23 cellular contexts compared by ENCODE assay signal in genomic region chr13:29840585-29840984, GRCh38. TPM values are rescaled to one million over a fixed set of nuclear protein-coding genes. Genes with fewer than 3 reads are reported as not detected.
DNase-seq lines count a peak whose midpoint lies in the region; ATAC-seq and TF ChIP-seq lines count a peak whose summit lies in the region.
"Had no signal": no experiment of that assay in that cellular context is flagged by ENCODE, and none has a peak within 500 bp of the region (broad histone marks: within the 10 kb centered on the region; RNA-seq: fewer than 3 reads in every experiment).

No MANE protein-coding gene starts in this region.

- peaks cover 61 to 89% (median 70%) of the 10 kb centered on the region in 4 donors for H3K4me1 Mint-ChIP-seq in CD4-positive, CD25-positive, alpha-beta regulatory T cell
- H3K4me1 Mint-ChIP-seq in chondrocyte (ENCODE audit: low read depth): peaks cover 71% of the 10 kb centered on the region

- H3K27ac ChIP-seq in CD4-positive, CD25-positive, alpha-beta regulatory T cell (ENCODE audit: insufficient read depth, low read length, poor library complexity, severe bottlenecking): no peak overlapping the region
- H3K27ac ChIP-seq in HUES48 (ENCODE audit: low read depth, low read length) (peak overlapping the region; percentile 88), osteoblast (ENCODE audit: low read depth, low read length) (no peak overlapping the region), upper lobe of left lung (no peak overlapping the region), SJCRH30 (no peak overlapping the region), OCI-LY7 (ENCODE audit: low read depth, low read length, poor library complexity, severe bottlenecking) (no peak overlapping the region)
- H3K27ac ChIP-seq: C4-2B had no signal

- 85 to 93% methylated on average over 3 of the region's 3 CpGs for WGBS in upper lobe of left lung, 2 donors

- H3K4me3 Mint-ChIP-seq in CD4-positive, CD25-positive, alpha-beta regulatory T cell: peak overlapping the region; percentile 33 to 76 (median 42)
- H3K4me3 Mint-ChIP-seq in chondrocyte (ENCODE audit: unreplicated experiment): no peak overlapping the region

- H3K9me3 Mint-ChIP-seq in CD4-positive, CD25-positive, alpha-beta regulatory T cell: peaks cover 0 to 1% (median 0%) of the 10 kb centered on the region in 7 donors
- H3K9me3 Mint-ChIP-seq in chondrocyte (ENCODE audit: low read depth): no peaks in the 10 kb centered on the region
- H3K9me3 Mint-ChIP-seq: T-cell had no signal

- H3K79me2 ChIP-seq in osteoblast (ENCODE audit: insufficient read depth, low read length) (peaks cover 95% of the 10 kb centered on the region), OCI-LY7 (ENCODE audit: insufficient read depth, low read depth, low read length) (no peaks in the 10 kb centered on the region)

- H3K9ac ChIP-seq in HUES48 (ENCODE audit: low read depth, low read length): no peak overlapping the region
- H3K9ac ChIP-seq: SK-N-SH had no signal

- no peaks in the 10 kb centered on the region for H3K9me3 ChIP-seq in CD4-positive, CD25-positive, alpha-beta regulatory T cell (ENCODE audit: control insufficient read depth in 2 of 2, low read length in 2 of 2)
- H3K9me3 ChIP-seq in HUES48 (ENCODE audit: control insufficient read depth, insufficient read depth, low read length) (no peaks in the 10 kb centered on the region), osteoblast (ENCODE audit: low read depth, low read length) (no peaks in the 10 kb centered on the region), upper lobe of left lung (no peaks in the 10 kb centered on the region), SJCRH30 (replicated peaks) (no peaks in the 10 kb centered on the region), OCI-LY7 (ENCODE audit: low read length) (no peaks in the 10 kb centered on the region)
- H3K9me3 ChIP-seq: SK-N-SH had no signal

- peaks cover 76% of the 10 kb centered on the region for H3K4me1 ChIP-seq in CD4-positive, CD25-positive, alpha-beta regulatory T cell (ENCODE audit: control insufficient read depth, insufficient read depth, low read length, poor library complexity, severe bottlenecking)
- H3K4me1 ChIP-seq in HUES48 (ENCODE audit: control insufficient read depth, insufficient read depth, low read length) (peaks cover 63% of the 10 kb centered on the region), osteoblast (ENCODE audit: insufficient read depth, low read length) (peaks cover 24% of the 10 kb centered on the region), upper lobe of left lung (peaks cover 2 to 18% (median 11%) of the 10 kb centered on the region in 4 donors), SJCRH30 (peaks cover 14% of the 10 kb centered on the region), OCI-LY7 (ENCODE audit: insufficient read depth, low read length, poor library complexity, severe bottlenecking) (no peaks in the 10 kb centered on the region)

- TF ChIP-seq CTCF in chondrocyte (IDR thresholded peaks at IDR 0.05) (no peak), osteoblast (IDR thresholded peaks at IDR 0.05; ENCODE audit: extremely low read depth, low read depth, low read length) (no peak), upper lobe of left lung (IDR thresholded peaks at IDR 0.05) (no peak), OCI-LY7 (conservative IDR thresholded peaks at IDR 0.05; ENCODE audit: low read length) (no peak)

- no peak overlapping the region for H2AFZ ChIP-seq in osteoblast (ENCODE audit: low read length)
- H2AFZ ChIP-seq in OCI-LY7 (ENCODE audit: low read length): no peak overlapping the region

- no TSS peak for BruUV-seq in OCI-LY7 (replicated peaks; lab: Mats Ljungman, UMichigan)

- DNase-seq in CD4-positive, CD25-positive, alpha-beta regulatory T cell: no peak
- DNase-seq in chondrocyte (ENCODE audit: low spot score) (no peak), osteoblast (ENCODE audit: insufficient read length, low spot score, missing footprints) (peak; percentile 23), upper lobe of left lung (no peak), SJCRH30 (no peak), OCI-LY7 (ENCODE audit: low spot score) (no peak)
- DNase-seq: 8988T, DMS53, GF-D8, KBM-7, NCI-H1092, NCI-H1436, NCI-H187 treated with DMSO at 0.1 percent for 48 hours, NCI-H2107, NCI-H446 treated with DMSO at 0.1 percent for 48 hours, NCI-H526 treated with DMSO at 0.1 percent for 48 hours, PC-3, SHP77, SK-N-SH, T-cell had no signal

- H3K27me3 ChIP-seq in CD4-positive, CD25-positive, alpha-beta regulatory T cell (ENCODE audit: control insufficient read depth, insufficient read depth, low read length): no peaks in the 10 kb centered on the region
- H3K27me3 ChIP-seq in HUES48 (ENCODE audit: control insufficient read depth, insufficient read depth, low read length) (no peaks in the 10 kb centered on the region), osteoblast (ENCODE audit: insufficient read depth, low read length) (no peaks in the 10 kb centered on the region), upper lobe of left lung (no peaks in the 10 kb centered on the region), SJCRH30 (no peaks in the 10 kb centered on the region)

- intact Hi-C loops in OCI-LY7 (cut with micrococcal nuclease; ENCODE audit: unreplicated experiment): loop anchor here (10.0 kb wide), 1 partner anchor 346 kb away; no protein-coding TSS in a partner anchor

- no peak overlapping the region for H3K27ac Mint-ChIP-seq in CD4-positive, CD25-positive, alpha-beta regulatory T cell
- H3K27ac Mint-ChIP-seq in chondrocyte (ENCODE audit: unreplicated experiment): peak overlapping the region; percentile 9
- H3K27ac Mint-ChIP-seq: T-cell had no signal

- CTCF ChIA-PET in OCI-LY7 (lab: Charles Lee; ENCODE audit: unreplicated experiment): no interaction called here

- H3K9me2 ChIP-seq in OCI-LY7 (ENCODE audit: insufficient read depth, low read length): no peaks in the 10 kb centered on the region
- H3K9me2 ChIP-seq: SK-N-SH had no signal

- ATAC-seq in CD4-positive, CD25-positive, alpha-beta regulatory T cell (ENCODE audit: low read depth in 2 of 2): no peak
- ATAC-seq in upper lobe of left lung (ENCODE audit: low FRiP score in 2 of 2) (no peak), HG03354 (IDR thresholded peaks at IDR 0.05; ENCODE audit: poor library complexity, severe bottlenecking, unreplicated experiment) (no peak)
- ATAC-seq: PC-3 had no signal

- no peak for TF ChIP-seq POLR2A in upper lobe of left lung (IDR thresholded peaks at IDR 0.05)

- H3K27me3 Mint-ChIP-seq in CD4-positive, CD25-positive, alpha-beta regulatory T cell: no peaks in the 10 kb centered on the region
- H3K27me3 Mint-ChIP-seq in chondrocyte (ENCODE audit: low read depth): no peaks in the 10 kb centered on the region
- H3K27me3 Mint-ChIP-seq: T-cell had no signal

- peak overlapping the region; percentile 15 for H3K4me3 ChIP-seq in CD4-positive, CD25-positive, alpha-beta regulatory T cell (ENCODE audit: low read depth, low read length)
- H3K4me3 ChIP-seq in HUES48 (ENCODE audit: low read depth, low read length): peak overlapping the region; percentile 20; the same call in 1 of the 2 replicates
- H3K4me3 ChIP-seq in osteoblast (ENCODE audit: insufficient read depth, low read length): no peak overlapping the region
- H3K4me3 ChIP-seq in upper lobe of left lung: no peak overlapping the region
- no peak overlapping the region for H3K4me3 ChIP-seq in SJCRH30
- H3K4me3 ChIP-seq in OCI-LY7 (ENCODE audit: low read depth, low read length, poor library complexity, severe bottlenecking): no peak overlapping the region

- H3K36me3 Mint-ChIP-seq in CD4-positive, CD25-positive, alpha-beta regulatory T cell: no peaks in the 10 kb centered on the region
- H3K36me3 Mint-ChIP-seq in chondrocyte (ENCODE audit: low read depth): no peaks in the 10 kb centered on the region
- H3K36me3 Mint-ChIP-seq: T-cell had no signal

- H4K20me1 ChIP-seq in osteoblast (ENCODE audit: insufficient read depth, low read length) (peaks cover 31% of the 10 kb centered on the region), OCI-LY7 (ENCODE audit: insufficient read depth, low read length) (peaks cover 13% of the 10 kb centered on the region)

- no peak for TF ChIP-seq EP300 in upper lobe of left lung (IDR thresholded peaks at IDR 0.05)

- POLR2A ChIA-PET in OCI-LY7 (lab: Charles Lee): interaction anchor here (0.6 to 2.0 kb wide), 3 partner anchors 23 to 743 kb away, joined by 3 to 4 read pairs (median 3); no protein-coding TSS in a partner anchor

- H3K36me3 ChIP-seq in CD4-positive, CD25-positive, alpha-beta regulatory T cell (ENCODE audit: control insufficient read depth, insufficient read depth, low read length): no peaks in the 10 kb centered on the region
- no peaks in the 10 kb centered on the region for H3K36me3 ChIP-seq in HUES48 (ENCODE audit: control insufficient read depth, insufficient read depth, low read length)
- no peaks in the 10 kb centered on the region for H3K36me3 ChIP-seq in osteoblast (ENCODE audit: insufficient read depth, low read length)
- H3K36me3 ChIP-seq in upper lobe of left lung: no peaks in the 10 kb centered on the region
- H3K36me3 ChIP-seq in SJCRH30: no peaks in the 10 kb centered on the region
- H3K36me3 ChIP-seq in OCI-LY7 (ENCODE audit: insufficient read depth, low read length): no peaks in the 10 kb centered on the region

- H3K4me2 ChIP-seq in osteoblast (ENCODE audit: insufficient read depth, low read length) (no peak overlapping the region), OCI-LY7 (ENCODE audit: low read length) (no peak overlapping the region)
- H3K4me2 ChIP-seq: SK-N-SH had no signal

RNA-seq across cellular contexts. Expression of gene UBL3, which starts 9.8 kb away (rescaled TPM):
- total RNA-seq in CD4-positive, CD25-positive, alpha-beta regulatory T cell: 66.6 TPM
- 10 to 100 TPM; 64.6 to 85.0 (median 74.6) TPM for polyA plus RNA-seq in CD4-positive, CD25-positive, alpha-beta regulatory T cell
- total RNA-seq in chondrocyte: 21.3 to 41.8 TPM (median 23.5 TPM) in 3 replicates
- 42.4 and 44.5 TPM in 2 replicates for total RNA-seq in osteoblast
- total RNA-seq in upper lobe of left lung: 100 to 1,000 TPM in 1 of 6 donors, 10 to 100 TPM in 5; 32.5 to 122 (median 53.3) TPM
- 19.4 and 20.9 TPM in 2 replicates for total RNA-seq in SJCRH30 (2014; rRNA removed; shearing (Covaris generic))
- total RNA-seq in OCI-LY7 (2014; rRNA removed; shearing (Covaris generic)): 5.6 and 6.7 TPM in 2 replicates
- 11.4 and 12.2 TPM in 2 replicates for total RNA-seq in OCI-LY7 (2022)

Comparison
In these comparisons a context has a peak if more than half of its experiments do, and no peak if none do; other contexts are left out.
1. H3K4me3 ChIP-seq: peak in CD4-positive, CD25-positive, alpha-beta regulatory T cell (single experiment) and HUES48 (single experiment); none in osteoblast (single experiment), upper lobe of left lung (0 of 4), SJCRH30 (single experiment) and OCI-LY7 (single experiment).